ENCODE assay signal across 1 cellular context in the genomic region with DNA sequence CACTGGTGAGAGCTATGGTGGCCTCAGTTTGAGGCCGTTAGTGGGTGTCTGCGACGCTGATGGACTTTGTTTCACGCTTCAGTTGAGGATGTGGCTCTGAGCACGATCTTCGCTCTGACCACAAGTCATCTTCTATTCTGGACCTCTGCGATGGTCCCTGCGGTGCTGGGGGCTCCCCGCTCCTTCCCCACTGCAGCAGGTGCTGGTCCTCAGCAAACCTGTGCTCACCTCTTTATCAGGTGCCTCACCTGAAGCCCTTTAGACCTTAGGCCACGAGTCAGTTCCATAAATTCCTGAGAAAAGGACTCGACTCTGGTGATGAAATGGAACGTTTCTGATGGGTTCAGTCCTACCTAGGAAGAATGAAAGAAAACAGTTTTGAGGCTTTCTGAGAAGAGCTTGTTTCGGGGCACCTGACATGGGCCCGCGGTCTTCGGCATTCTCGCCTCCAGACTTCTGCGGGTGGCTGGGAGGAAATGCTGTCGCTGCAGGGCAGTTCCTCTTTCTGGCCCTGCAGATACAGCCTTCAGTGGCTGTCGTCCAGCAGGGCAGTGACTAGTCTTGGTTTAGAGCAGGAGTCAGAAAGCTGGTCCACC.
TF ChIP-seq lines count a peak whose summit lies in the region.

No MANE protein-coding gene starts in this region.

TF ChIP-seq in WTC11, 78 proteins besides CTCF, POLR2A, EP300 and RAD21 (continued from another document):
- TF ChIP-seq, protein P1, sequence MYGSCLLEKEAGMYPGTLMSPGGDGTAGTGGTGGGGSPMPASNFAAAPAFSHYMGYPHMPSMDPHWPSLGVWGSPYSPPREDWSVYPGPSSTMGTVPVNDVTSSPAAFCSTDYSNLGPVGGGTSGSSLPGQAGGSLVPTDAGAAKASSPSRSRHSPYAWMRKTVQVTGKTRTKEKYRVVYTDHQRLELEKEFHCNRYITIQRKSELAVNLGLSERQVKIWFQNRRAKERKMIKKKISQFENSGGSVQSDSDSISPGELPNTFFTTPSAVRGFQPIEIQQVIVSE (CRISPR knock-in tag; IDR thresholded peaks at IDR 0.05; ENCODE audit: borderline replicate concordance), result no peak
- TF ChIP-seq, protein P2, sequence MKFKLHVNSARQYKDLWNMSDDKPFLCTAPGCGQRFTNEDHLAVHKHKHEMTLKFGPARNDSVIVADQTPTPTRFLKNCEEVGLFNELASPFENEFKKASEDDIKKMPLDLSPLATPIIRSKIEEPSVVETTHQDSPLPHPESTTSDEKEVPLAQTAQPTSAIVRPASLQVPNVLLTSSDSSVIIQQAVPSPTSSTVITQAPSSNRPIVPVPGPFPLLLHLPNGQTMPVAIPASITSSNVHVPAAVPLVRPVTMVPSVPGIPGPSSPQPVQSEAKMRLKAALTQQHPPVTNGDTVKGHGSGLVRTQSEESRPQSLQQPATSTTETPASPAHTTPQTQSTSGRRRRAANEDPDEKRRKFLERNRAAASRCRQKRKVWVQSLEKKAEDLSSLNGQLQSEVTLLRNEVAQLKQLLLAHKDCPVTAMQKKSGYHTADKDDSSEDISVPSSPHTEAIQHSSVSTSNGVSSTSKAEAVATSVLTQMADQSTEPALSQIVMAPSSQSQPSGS (CRISPR knock-in tag; IDR thresholded peaks at IDR 0.05; ENCODE audit: borderline replicate concordance, low read depth), result no peak
- TF ChIP-seq NR2C2 (CRISPR knock-in tag; IDR thresholded peaks at IDR 0.05) (no peak), NFE2L1 (CRISPR knock-in tag; IDR thresholded peaks at IDR 0.05) (no peak), SMAD4 (CRISPR knock-in tag; IDR thresholded peaks at IDR 0.05) (no peak)
- TF ChIP-seq, protein P3, sequence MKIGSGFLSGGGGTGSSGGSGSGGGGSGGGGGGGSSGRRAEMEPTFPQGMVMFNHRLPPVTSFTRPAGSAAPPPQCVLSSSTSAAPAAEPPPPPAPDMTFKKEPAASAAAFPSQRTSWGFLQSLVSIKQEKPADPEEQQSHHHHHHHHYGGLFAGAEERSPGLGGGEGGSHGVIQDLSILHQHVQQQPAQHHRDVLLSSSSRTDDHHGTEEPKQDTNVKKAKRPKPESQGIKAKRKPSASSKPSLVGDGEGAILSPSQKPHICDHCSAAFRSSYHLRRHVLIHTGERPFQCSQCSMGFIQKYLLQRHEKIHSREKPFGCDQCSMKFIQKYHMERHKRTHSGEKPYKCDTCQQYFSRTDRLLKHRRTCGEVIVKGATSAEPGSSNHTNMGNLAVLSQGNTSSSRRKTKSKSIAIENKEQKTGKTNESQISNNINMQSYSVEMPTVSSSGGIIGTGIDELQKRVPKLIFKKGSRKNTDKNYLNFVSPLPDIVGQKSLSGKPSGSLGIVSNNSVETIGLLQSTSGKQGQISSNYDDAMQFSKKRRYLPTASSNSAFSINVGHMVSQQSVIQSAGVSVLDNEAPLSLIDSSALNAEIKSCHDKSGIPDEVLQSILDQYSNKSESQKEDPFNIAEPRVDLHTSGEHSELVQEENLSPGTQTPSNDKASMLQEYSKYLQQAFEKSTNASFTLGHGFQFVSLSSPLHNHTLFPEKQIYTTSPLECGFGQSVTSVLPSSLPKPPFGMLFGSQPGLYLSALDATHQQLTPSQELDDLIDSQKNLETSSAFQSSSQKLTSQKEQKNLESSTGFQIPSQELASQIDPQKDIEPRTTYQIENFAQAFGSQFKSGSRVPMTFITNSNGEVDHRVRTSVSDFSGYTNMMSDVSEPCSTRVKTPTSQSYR (CRISPR knock-in tag; IDR thresholded peaks at IDR 0.05), result no peak
- TF ChIP-seq, protein P4, sequence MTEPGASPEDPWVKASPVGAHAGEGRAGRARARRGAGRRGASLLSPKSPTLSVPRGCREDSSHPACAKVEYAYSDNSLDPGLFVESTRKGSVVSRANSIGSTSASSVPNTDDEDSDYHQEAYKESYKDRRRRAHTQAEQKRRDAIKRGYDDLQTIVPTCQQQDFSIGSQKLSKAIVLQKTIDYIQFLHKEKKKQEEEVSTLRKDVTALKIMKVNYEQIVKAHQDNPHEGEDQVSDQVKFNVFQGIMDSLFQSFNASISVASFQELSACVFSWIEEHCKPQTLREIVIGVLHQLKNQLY (CRISPR knock-in tag; IDR thresholded peaks at IDR 0.05), result no peak
